In genomic region chr17:1492249-1493206, GRCh38 we compare ENCODE assay signal across 8 cellular contexts. TPM values are rescaled to one million over a fixed set of nuclear protein-coding genes. Genes with fewer than 3 reads are reported as not detected.
DNase-seq lines count a peak whose midpoint lies in the region; TF ChIP-seq lines count a peak whose summit lies in the region.

A gene with protein sequence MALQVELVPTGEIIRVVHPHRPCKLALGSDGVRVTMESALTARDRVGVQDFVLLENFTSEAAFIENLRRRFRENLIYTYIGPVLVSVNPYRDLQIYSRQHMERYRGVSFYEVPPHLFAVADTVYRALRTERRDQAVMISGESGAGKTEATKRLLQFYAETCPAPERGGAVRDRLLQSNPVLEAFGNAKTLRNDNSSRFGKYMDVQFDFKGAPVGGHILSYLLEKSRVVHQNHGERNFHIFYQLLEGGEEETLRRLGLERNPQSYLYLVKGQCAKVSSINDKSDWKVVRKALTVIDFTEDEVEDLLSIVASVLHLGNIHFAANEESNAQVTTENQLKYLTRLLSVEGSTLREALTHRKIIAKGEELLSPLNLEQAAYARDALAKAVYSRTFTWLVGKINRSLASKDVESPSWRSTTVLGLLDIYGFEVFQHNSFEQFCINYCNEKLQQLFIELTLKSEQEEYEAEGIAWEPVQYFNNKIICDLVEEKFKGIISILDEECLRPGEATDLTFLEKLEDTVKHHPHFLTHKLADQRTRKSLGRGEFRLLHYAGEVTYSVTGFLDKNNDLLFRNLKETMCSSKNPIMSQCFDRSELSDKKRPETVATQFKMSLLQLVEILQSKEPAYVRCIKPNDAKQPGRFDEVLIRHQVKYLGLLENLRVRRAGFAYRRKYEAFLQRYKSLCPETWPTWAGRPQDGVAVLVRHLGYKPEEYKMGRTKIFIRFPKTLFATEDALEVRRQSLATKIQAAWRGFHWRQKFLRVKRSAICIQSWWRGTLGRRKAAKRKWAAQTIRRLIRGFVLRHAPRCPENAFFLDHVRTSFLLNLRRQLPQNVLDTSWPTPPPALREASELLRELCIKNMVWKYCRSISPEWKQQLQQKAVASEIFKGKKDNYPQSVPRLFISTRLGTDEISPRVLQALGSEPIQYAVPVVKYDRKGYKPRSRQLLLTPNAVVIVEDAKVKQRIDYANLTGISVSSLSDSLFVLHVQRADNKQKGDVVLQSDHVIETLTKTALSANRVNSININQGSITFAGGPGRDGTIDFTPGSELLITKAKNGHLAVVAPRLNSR (minus strand): TSS chr17:1492686. CDS start chr17:1492487, 199 bp downstream.

- H3K27ac Mint-ChIP-seq in glutamatergic neuron (ENCODE audit: unreplicated experiment): no peak within 1 kb of the TSS

- peak within 1 kb of the TSS; percentile 40 for H3K27ac ChIP-seq in parathyroid adenoma

- no peak for TF ChIP-seq CTCF in WI38 (IDR thresholded peaks at IDR 0.05; ENCODE audit: low read depth, low read length)
- TF ChIP-seq CTCF in glutamatergic neuron (IDR thresholded peaks at IDR 0.05; ENCODE audit: partially characterized antibody, unreplicated experiment): no peak
- TF ChIP-seq CTCF in parathyroid adenoma (IDR thresholded peaks at IDR 0.05): no peak

- peak within 1 kb of the TSS; percentile 82 for H2AFZ ChIP-seq in parathyroid adenoma

- in situ Hi-C loops in G401 (cut with HindIII; ENCODE audit: low sequenced_read_pairs): no loop called here

- peaks cover 10% of the 10 kb centered on the region for H3K4me1 Mint-ChIP-seq in glutamatergic neuron (ENCODE audit: low read depth, unreplicated experiment)

- no peaks in the 10 kb centered on the region for H3K36me3 ChIP-seq in parathyroid adenoma (ENCODE audit: control insufficient read depth, insufficient read depth, low read length)

- H3K9me3 ChIP-seq in parathyroid adenoma (ENCODE audit: control insufficient read depth, low read length): no peaks in the 10 kb centered on the region

- no peaks in the 10 kb centered on the region for H3K79me2 ChIP-seq in parathyroid adenoma

- peak within 1 kb of the TSS; percentile 76 for H3K4me2 ChIP-seq in parathyroid adenoma (ENCODE audit: low read length)

- no peaks in the 10 kb centered on the region for H3K27me3 ChIP-seq in parathyroid adenoma (ENCODE audit: control insufficient read depth, insufficient read depth, low read length)

- DNase-seq in G401 (ENCODE audit: low spot score) (no peak), glutamatergic neuron (no peak), NCI-H748 treated with DMSO at 0.1 percent for 48 hours (lab: John Stamatoyannopoulos, UW) (no peak), OCI-M2 (lab: John Stamatoyannopoulos, UW; ENCODE audit: unreplicated experiment) (no peak), Kasumi-1 (lab: John Stamatoyannopoulos, UW) (no peak), MV-4-11 (lab: John Stamatoyannopoulos, UW) (no peak)

- H3K4me1 ChIP-seq in parathyroid adenoma: peaks cover 4% of the 10 kb centered on the region

- no peaks in the 10 kb centered on the region for H3K36me3 Mint-ChIP-seq in glutamatergic neuron (ENCODE audit: unreplicated experiment)

- H3K4me3 ChIP-seq in WI38 (ENCODE audit: low read depth, low read length): peak within 1 kb of the TSS; percentile 45
- peak within 1 kb of the TSS; percentile 40 for H3K4me3 ChIP-seq in parathyroid adenoma (ENCODE audit: low read depth, low read length)

- no peak within 1 kb of the TSS for H3K9ac ChIP-seq in parathyroid adenoma

- H3K27me3 Mint-ChIP-seq in glutamatergic neuron (ENCODE audit: unreplicated experiment): peaks cover 10% of the 10 kb centered on the region

- H3K4me3 Mint-ChIP-seq in glutamatergic neuron (ENCODE audit: unreplicated experiment): peak within 1 kb of the TSS; percentile 81

- peaks cover 2% of the 10 kb centered on the region for H3K9me3 Mint-ChIP-seq in glutamatergic neuron (ENCODE audit: unreplicated experiment)

RNA-seq across cellular contexts. Expression of the gene that starts here (rescaled TPM):
- 85.0 and 94.1 TPM in 2 replicates for total RNA-seq in G401 (2014; rRNA removed; shearing (Covaris generic))
- 58.5 TPM for total RNA-seq in glutamatergic neuron (ENCODE audit: unreplicated experiment)
